Comparison of ENCODE assay signal across 21 cellular contexts in the genomic region with DNA sequence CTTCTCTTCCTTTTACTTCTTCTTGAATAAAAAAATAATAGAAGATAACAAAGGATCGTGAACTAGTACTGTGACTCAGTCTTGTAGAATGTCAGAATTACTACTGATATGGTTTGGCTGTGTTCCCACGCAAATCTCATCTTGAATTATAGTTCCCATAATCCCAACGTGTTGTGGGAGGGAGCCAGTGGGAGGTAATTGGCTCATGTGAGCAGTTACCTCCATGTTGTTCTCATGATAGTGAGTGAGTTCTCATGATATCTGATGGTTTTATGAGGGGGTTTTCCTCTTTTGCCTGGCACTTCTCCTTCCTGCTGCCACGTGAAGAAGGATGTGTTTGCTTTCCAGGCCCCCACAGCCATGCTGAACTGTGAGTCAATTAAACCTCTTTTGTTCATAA.
DNase-seq lines count a peak whose midpoint lies in the region; ATAC-seq, FAIRE-seq and TF ChIP-seq lines count a peak whose summit lies in the region.
"Had no signal": no experiment of that assay in that cellular context is flagged by ENCODE, and none has a peak within 500 bp of the region (broad histone marks: within the 10 kb centered on the region; RNA-seq: fewer than 3 reads in every experiment).

No MANE protein-coding gene starts in this region.

- CTCF ChIA-PET in endothelial cell of umbilical vein (lab: Charles Lee), result no interaction called here

- 63% methylated on average over 3 of the region's 4 CpGs for WGBS in mesenchymal stem cell

- FAIRE-seq in endothelial cell of umbilical vein (lab: Jason Lieb, UNC), result no peak
- FAIRE-seq: A549, islet of Langerhans had no signal

- no peak overlapping the region for H2BK120ac ChIP-seq in mesenchymal stem cell (ENCODE audit: low read depth, low read length)

- no TSS peak for BruUV-seq in endothelial cell of umbilical vein (replicated peaks; lab: Mats Ljungman, UMichigan)

- intact Hi-C loops in endothelial cell of umbilical vein (cut with micrococcal nuclease), result no loop called here
- intact Hi-C loops in activated T-helper 2 cell treated with anti-CD3 and anti-CD28 coated beads, Interferon-gamma antibody, Interleukin-2, Interleukin-4, amounts not matched to agents 10 μg/mL and 5 μg/mL and 100 μg/mL, durations not matched to agents 14 hours and 24 hours and 36 hours (cut with micrococcal nuclease), result no loop called here

- no peak overlapping the region for H3K4me3 ChIP-seq in endothelial cell of umbilical vein (replicated peaks in 1 of 3; ENCODE audit: insufficient read depth in 1 of 3, low read depth in 1 of 3, low read length in 3 of 3)
- no peak overlapping the region for H3K4me3 ChIP-seq in mesenchymal stem cell (ENCODE audit: insufficient read depth in 1 of 2, low read depth in 1 of 2, low read length in 2 of 2)
- H3K4me3 ChIP-seq: A549, lung, SJSA1, stomach, tibial nerve had no signal

- dilution Hi-C loops in endothelial cell of umbilical vein (cut with MboI; ENCODE audit: extremely low pct_ligation_motif_present, low sequenced_read_pairs), result no loop called here

- no peaks in the 10 kb centered on the region for H3K36me3 ChIP-seq in endothelial cell of umbilical vein (ENCODE audit: control insufficient read depth in 2 of 2, extremely low read depth in 1 of 2, insufficient read depth in 2 of 2, low read length in 2 of 2)
- no peaks in the 10 kb centered on the region for H3K36me3 ChIP-seq in mesenchymal stem cell (ENCODE audit: control insufficient read depth in 1 of 2, insufficient read depth in 2 of 2, low read depth in 1 of 2, low read length in 2 of 2)
- H3K36me3 ChIP-seq: SJSA1, stomach had no signal

- H2BK15ac ChIP-seq in mesenchymal stem cell (ENCODE audit: low read depth, poor library complexity, severe bottlenecking), result no peak overlapping the region

- H3K4ac ChIP-seq in mesenchymal stem cell (ENCODE audit: low read depth in 1 of 2, low read length in 2 of 2), result no peak overlapping the region

- H4K8ac ChIP-seq in mesenchymal stem cell (ENCODE audit: low read length), result no peak overlapping the region

- H3K79me2 ChIP-seq in endothelial cell of umbilical vein (ENCODE audit: control insufficient read depth, insufficient read depth, low read length), result no peaks in the 10 kb centered on the region

- H3K4me2 ChIP-seq in endothelial cell of umbilical vein (ENCODE audit: insufficient read depth, low read length) (no peak overlapping the region), mesenchymal stem cell (ENCODE audit: low read length, poor library complexity, severe bottlenecking) (no peak overlapping the region)
- H3K4me2 ChIP-seq: A549 had no signal

- no peaks in the 10 kb centered on the region for H3K4me1 Mint-ChIP-seq in activated T-helper 2 cell treated with anti-CD3 and anti-CD28 coated beads, Interferon-gamma antibody, Interleukin-2, Interleukin-4, amounts not matched to agents 10 μg/mL and 5 μg/mL and 100 μg/mL, durations not matched to agents 14 hours and 24 hours and 36 hours (ENCODE audit: low read depth)

- no peak for TF ChIP-seq CTCF in endothelial cell of umbilical vein (IDR thresholded peaks at IDR 0.05; ENCODE audit: extremely low read depth in 1 of 2, insufficient read depth in 1 of 2, low read depth in 1 of 2, low read length in 2 of 2)

- no peak overlapping the region for H3K27ac Mint-ChIP-seq in activated T-helper 2 cell treated with anti-CD3 and anti-CD28 coated beads, Interferon-gamma antibody, Interleukin-2, Interleukin-4, amounts not matched to agents 10 μg/mL and 5 μg/mL and 100 μg/mL, durations not matched to agents 14 hours and 24 hours and 36 hours

- H4K20me1 ChIP-seq in endothelial cell of umbilical vein (replicated peaks; ENCODE audit: control insufficient read depth, extremely low read depth, insufficient read depth, low read length), result no peaks in the 10 kb centered on the region

- H2AFZ ChIP-seq in endothelial cell of umbilical vein (ENCODE audit: low read depth, low read length) (no peak overlapping the region), mesenchymal stem cell (ENCODE audit: low read depth, low read length) (no peak overlapping the region)

- peaks cover 5% of the 10 kb centered on the region for H3K9me3 Mint-ChIP-seq in activated T-helper 2 cell treated with anti-CD3 and anti-CD28 coated beads, Interferon-gamma antibody, Interleukin-2, Interleukin-4, amounts not matched to agents 10 μg/mL and 5 μg/mL and 100 μg/mL, durations not matched to agents 14 hours and 24 hours and 36 hours

- H3K9me1 ChIP-seq in endothelial cell of umbilical vein (replicated peaks; ENCODE audit: control insufficient read depth, extremely low read depth, insufficient read depth, low read length), result no peaks in the 10 kb centered on the region

- no peaks in the 10 kb centered on the region for H3K9me3 ChIP-seq in endothelial cell of umbilical vein (replicated peaks; ENCODE audit: control insufficient read depth, insufficient read depth, low read length)
- no peaks in the 10 kb centered on the region for H3K9me3 ChIP-seq in mesenchymal stem cell (ENCODE audit: control insufficient read depth, low read length)
- H3K9me3 ChIP-seq: A549, SJSA1, stomach, tibial nerve had no signal

- no peak overlapping the region for H3K14ac ChIP-seq in mesenchymal stem cell (ENCODE audit: low read length in 2 of 2)

- H2AK5ac ChIP-seq in mesenchymal stem cell (ENCODE audit: low read length, severe bottlenecking), result no peak overlapping the region

- no peaks in the 10 kb centered on the region for H3K79me1 ChIP-seq in mesenchymal stem cell (replicated peaks; ENCODE audit: low read length, poor library complexity, severe bottlenecking)

- no peak overlapping the region for H3K27ac ChIP-seq in endothelial cell of umbilical vein (ENCODE audit: insufficient read depth, low read depth, low read length)
- H3K27ac ChIP-seq in mesenchymal stem cell (ENCODE audit: low read length, poor library complexity, severe bottlenecking), result no peak overlapping the region
- H3K27ac ChIP-seq: A549, SJSA1, stomach, tibial nerve had no signal

- H2BK5ac ChIP-seq in mesenchymal stem cell (ENCODE audit: low read depth, low read length, poor library complexity, severe bottlenecking), result no peak overlapping the region

- H2BK12ac ChIP-seq in mesenchymal stem cell (ENCODE audit: low read length in 2 of 2), result no peak overlapping the region

- no peaks in the 10 kb centered on the region for H3K36me3 Mint-ChIP-seq in activated T-helper 2 cell treated with anti-CD3 and anti-CD28 coated beads, Interferon-gamma antibody, Interleukin-2, Interleukin-4, amounts not matched to agents 10 μg/mL and 5 μg/mL and 100 μg/mL, durations not matched to agents 14 hours and 24 hours and 36 hours (ENCODE audit: low read depth)

- H4K91ac ChIP-seq in mesenchymal stem cell (ENCODE audit: low read length), result no peak overlapping the region

- H3K9ac ChIP-seq in endothelial cell of umbilical vein (replicated peaks; ENCODE audit: extremely low read depth, insufficient read depth, low read length) (no peak overlapping the region), mesenchymal stem cell (ENCODE audit: low read length) (no peak overlapping the region)

- no peaks in the 10 kb centered on the region for H3K4me1 ChIP-seq in endothelial cell of umbilical vein (ENCODE audit: control insufficient read depth, extremely low read depth, insufficient read depth, low read length)
- H3K4me1 ChIP-seq in mesenchymal stem cell (ENCODE audit: control insufficient read depth, insufficient read depth, low read depth, low read length), result no peaks in the 10 kb centered on the region
- H3K4me1 ChIP-seq: A549, SJSA1, tibial nerve had no signal

- H3K27me3 ChIP-seq in endothelial cell of umbilical vein (ENCODE audit: control insufficient read depth in 2 of 2, insufficient read depth in 2 of 2, low read length in 2 of 2) (no peaks in the 10 kb centered on the region), mesenchymal stem cell (ENCODE audit: control insufficient read depth in 1 of 2, insufficient read depth in 1 of 2, low read length in 2 of 2) (no peaks in the 10 kb centered on the region)
- H3K27me3 ChIP-seq: SJSA1, stomach, tibial nerve had no signal

- no peak overlapping the region for H3K4me3 Mint-ChIP-seq in activated T-helper 2 cell treated with anti-CD3 and anti-CD28 coated beads, Interferon-gamma antibody, Interleukin-2, Interleukin-4, amounts not matched to agents 10 μg/mL and 5 μg/mL and 100 μg/mL, durations not matched to agents 14 hours and 24 hours and 36 hours (ENCODE audit: low read depth)

- POLR2A ChIA-PET in endothelial cell of umbilical vein (lab: Charles Lee), result no interaction called here

- ATAC-seq in GM21526 (IDR thresholded peaks at IDR 0.05; ENCODE audit: low FRiP score, unreplicated experiment) (no peak), esophagus mucosa (no peak)
- ATAC-seq: A549, Panc1 had no signal

- no peaks in the 10 kb centered on the region for H3K27me3 Mint-ChIP-seq in activated T-helper 2 cell treated with anti-CD3 and anti-CD28 coated beads, Interferon-gamma antibody, Interleukin-2, Interleukin-4, amounts not matched to agents 10 μg/mL and 5 μg/mL and 100 μg/mL, durations not matched to agents 14 hours and 24 hours and 36 hours (ENCODE audit: low read depth)

- no peak for TF ChIP-seq POLR2A in endothelial cell of umbilical vein (IDR thresholded peaks at IDR 0.05; ENCODE audit: low read depth, low read length)

- no peak overlapping the region for H3K18ac ChIP-seq in mesenchymal stem cell (ENCODE audit: low read depth in 1 of 2, low read length in 2 of 2)

- DNase-seq in COR-L47 (lab: John Stamatoyannopoulos, UW) (peak; percentile 30), NCI-H226 (peak; percentile 92), endothelial cell of umbilical vein (ENCODE audit: low read depth, low spot score) (peak; percentile 2), mesenchymal stem cell (peak; percentile 1)
- DNase-seq in activated CD4-positive, alpha-beta T cell treated with anti-CD3 and anti-CD28 coated beads for 1 hour, result no peak
- DNase-seq in activated T-helper 2 cell treated with anti-CD3 and anti-CD28 coated beads, Interferon-gamma antibody, Interleukin-2, Interleukin-4, amounts not matched to agents 10 μg/mL and 5 μg/mL and 100 μg/mL, durations not matched to agents 14 hours and 24 hours and 36 hours (ENCODE audit: low spot score), result no peak
- DNase-seq: activated CD8-positive, alpha-beta memory T cell treated with anti-CD3 and anti-CD28 coated beads, Interleukin-2, amount 50 U/mL, for 4 hours; DND-41; foreskin melanocyte; NK-92 treated with Interleukin-12 subunit alpha and Interleukin-12 subunit beta, amount 100 ng/mL, for 24 hours; retina; stomach; T-helper 2 cell had no signal

- no peak overlapping the region for H3K23ac ChIP-seq in mesenchymal stem cell (ENCODE audit: low read length in 2 of 2)

TF ChIP-seq in endothelial cell of umbilical vein, 7 proteins besides CTCF, POLR2A, EP300 and RAD21 (continues in another document):
- TF ChIP-seq POLR2AphosphoS5 (IDR thresholded peaks at IDR 0.05; ENCODE audit: insufficient read depth, low read depth, low read length) (no peak), FOS (IDR thresholded peaks at IDR 0.05; ENCODE audit: borderline replicate concordance, insufficient read depth, low read length) (peak; percentile 64), JUN (IDR thresholded peaks at IDR 0.05; ENCODE audit: borderline replicate concordance, insufficient read depth, insufficient read length, low read depth) (no peak)
- TF ChIP-seq, protein P1, sequence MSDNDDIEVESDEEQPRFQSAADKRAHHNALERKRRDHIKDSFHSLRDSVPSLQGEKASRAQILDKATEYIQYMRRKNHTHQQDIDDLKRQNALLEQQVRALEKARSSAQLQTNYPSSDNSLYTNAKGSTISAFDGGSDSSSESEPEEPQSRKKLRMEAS (IDR thresholded peaks at IDR 0.05; ENCODE audit: insufficient read depth, insufficient read length), result no peak

Comparison
In these comparisons a context has a peak if more than half of its experiments do, and no peak if none do; other contexts are left out.
1. DNase-seq: peak in COR-L47 (single experiment), NCI-H226 (single experiment), endothelial cell of umbilical vein (single experiment) and mesenchymal stem cell (single experiment); none in activated CD4-positive, alpha-beta T cell treated with anti-CD3 and anti-CD28 coated beads for 1 hour (single experiment) and activated T-helper 2 cell treated with anti-CD3 and anti-CD28 coated beads, Interferon-gamma antibody, Interleukin-2, Interleukin-4, amounts not matched to agents 10 μg/mL and 5 μg/mL and 100 μg/mL, durations not matched to agents 14 hours and 24 hours and 36 hours (single experiment).